9 cellular contexts compared by ENCODE assay signal in genomic region chr3:178083906-178084823, GRCh38.
DNase-seq lines count a peak whose midpoint lies in the region; ATAC-seq and TF ChIP-seq lines count a peak whose summit lies in the region.
"Had no signal": no experiment of that assay in that cellular context is flagged by ENCODE, and none has a peak within 500 bp of the region (broad histone marks: within the 10 kb centered on the region; RNA-seq: fewer than 3 reads in every experiment).

No MANE protein-coding gene starts in this region.

- peak overlapping the region; percentile 80 for H3K9ac ChIP-seq in iPS-18a (ENCODE audit: low read length)

- H3K27me3 ChIP-seq in iPS-18a (ENCODE audit: control insufficient read depth, insufficient read depth, low read length) (no peaks in the 10 kb centered on the region), thymus (ENCODE audit: control insufficient read depth, insufficient read depth) (no peaks in the 10 kb centered on the region)

- H3K9me3 ChIP-seq in iPS-18a (ENCODE audit: control insufficient read depth, low read depth, low read length) = no peaks in the 10 kb centered on the region
- no peaks in the 10 kb centered on the region for H3K9me3 ChIP-seq in thymus (ENCODE audit: control insufficient read depth)

- H3K27ac ChIP-seq in VCaP (peak overlapping the region; percentile 97), iPS-18a (ENCODE audit: low read length) (peak overlapping the region; percentile 96), thymus (ENCODE audit: low read depth) (peak overlapping the region; percentile 25)
- H3K27ac ChIP-seq: HL-60 had no signal

- H3K4me1 ChIP-seq in iPS-18a (ENCODE audit: control insufficient read depth, low read depth, low read length) = peaks cover 22% of the 10 kb centered on the region
- H3K4me1 ChIP-seq in thymus (ENCODE audit: control insufficient read depth, insufficient read depth, low read length) = peaks cover 17% of the 10 kb centered on the region

- no peaks in the 10 kb centered on the region for H3K27me3 Mint-ChIP-seq in Calu3 (ENCODE audit: unreplicated experiment)

- intact Hi-C loops in Calu3 (cut with micrococcal nuclease; ENCODE audit: unreplicated experiment) = loop anchor here (5.0 kb wide), 1 partner anchor 238 kb away; no protein-coding TSS in a partner anchor

- peaks cover 2% of the 10 kb centered on the region for H3K9me3 Mint-ChIP-seq in Calu3 (ENCODE audit: low read depth, unreplicated experiment)

- CTCF ChIA-PET in Calu3 (lab: Charles Lee) = interaction anchor here (0.6 to 1.4 kb wide), 2 partner anchors 47 to 301 kb away, joined by 4 to 5 read pairs; no protein-coding TSS in a partner anchor

- H3K4me3 ChIP-seq in iPS-18a (ENCODE audit: low read length) (peak overlapping the region; percentile 33), thymus (ENCODE audit: low read length) (peak overlapping the region; percentile 7)

- peak; percentile 89 for TF ChIP-seq CTCF in Calu3 (IDR thresholded peaks at IDR 0.05; ENCODE audit: unreplicated experiment)
- peak; percentile 77 for TF ChIP-seq CTCF in VCaP (conservative IDR thresholded peaks at IDR 0.05)

- WGBS in thymus = 64% methylated on average over 6 of the region's 6 CpGs

- H3K36me3 Mint-ChIP-seq in Calu3 (ENCODE audit: insufficient read depth, unreplicated experiment) = no peaks in the 10 kb centered on the region

- no peak overlapping the region for H3K27ac Mint-ChIP-seq in Calu3 (ENCODE audit: unreplicated experiment)

- ATAC-seq in activated CD4-positive, CD25-positive, alpha-beta regulatory T cell treated with anti-CD3 and anti-CD28 coated beads, Interleukin-2, amount 50 U/mL, for 24 hours = no peak
- ATAC-seq in HG02678 (IDR thresholded peaks at IDR 0.05; ENCODE audit: unreplicated experiment) (no peak), GM19452 (IDR thresholded peaks at IDR 0.05; ENCODE audit: unreplicated experiment) (no peak)

- peak; percentile 20 for DNase-seq in Calu3
- DNase-seq in NCI-H1105 treated with DMSO at 0.1 percent for 48 hours (lab: John Stamatoyannopoulos, UW) = peak; percentile 82

- H3K36me3 ChIP-seq in iPS-18a (ENCODE audit: control insufficient read depth, low read depth, low read length) = no peaks in the 10 kb centered on the region
- H3K36me3 ChIP-seq in thymus (ENCODE audit: control insufficient read depth, insufficient read depth) = no peaks in the 10 kb centered on the region

- no peak overlapping the region for H3K4me3 Mint-ChIP-seq in Calu3 (ENCODE audit: low read depth, unreplicated experiment)

- BruUV-seq in Calu3 (replicated peaks; lab: Mats Ljungman, UMichigan) = no TSS peak

- peaks cover 7% of the 10 kb centered on the region for H3K4me1 Mint-ChIP-seq in Calu3 (ENCODE audit: low read depth, unreplicated experiment)

Comparison
In these comparisons a context has a peak if more than half of its experiments do, and no peak if none do; other contexts are left out.
1. H3K27ac ChIP-seq: peak in every context shown above with its lines; median percentile 97 in VCaP; 96 in iPS-18a; 25 in thymus.